ENCODE assay signal across 24 cellular contexts in genomic region chr6:991192-991591, GRCh38.
"Had no signal": no experiment of that assay in that cellular context is flagged by ENCODE, and none has a peak within 500 bp of the region (broad histone marks: within the 10 kb centered on the region; RNA-seq: fewer than 3 reads in every experiment).

No MANE protein-coding gene starts in this region.

- H3K36me3 ChIP-seq: stomach, suprapubic skin, thoracic aorta, thyroid gland, tibial artery, tibial nerve, transverse colon, upper lobe of left lung, upper lobe of right lung, uterus, vagina had no signal

- DNase-seq: stimulated activated CD4-positive, alpha-beta T cell treated with anti-CD3 and anti-CD28 coated beads, Interleukin-2, amount 100 ng/mL, for 48 hours; stimulated activated CD4-positive, alpha-beta T cell treated with anti-CD3 and anti-CD28 coated beads, Interleukin-4, amount 100 ng/mL, for 1 hour; stimulated activated CD4-positive, alpha-beta T cell treated with anti-CD3 and anti-CD28 coated beads, Interleukin-4, amount 100 ng/mL, for 24 hours; stimulated activated CD4-positive, alpha-beta T cell treated with anti-CD3 and anti-CD28 coated beads, Interleukin-4, amount 100 ng/mL, for 4 hours; stimulated activated CD8-positive, alpha-beta memory T cell treated with anti-CD3 and anti-CD28 coated beads, Interleukin-4, amount 100 ng/mL, for 48 hours; stimulated activated naive B cell treated with anti-CD40 and anti-IgM and Interleukin-4, amounts not matched to agents 10 μg/mL and 1 μg/mL and 100 μg/mL, for 72 hours; stimulated activated naive CD4-positive, alpha-beta T cell; stimulated activated naive CD4-positive, alpha-beta T cell treated with Interleukin-2 at 50 U/mL for 16 hours; stimulated activated naive CD8-positive, alpha-beta T cell treated with anti-CD3 and anti-CD28 coated beads, Interleukin-15, amount 100 ng/mL, for 72 hours; stimulated activated naive CD8-positive, alpha-beta T cell treated with anti-CD3 and anti-CD28 coated beads, Interleukin-15, Interleukin-2, amounts not matched to agents 100 U/mL and 50 U/mL, for 24 hours; stomach; substantia nigra; testis; thyroid gland; tibial artery; transverse colon; trophoblast cell; upper lobe of left lung; upper lobe of right lung; uterus had no signal

- H3K9me3 ChIP-seq: suprapubic skin, testis, thoracic aorta, thyroid gland, tibial artery, tibial nerve, upper lobe of left lung, upper lobe of right lung, uterus, vagina had no signal

- H3K4me1 ChIP-seq: stomach, suprapubic skin, testis, thyroid gland, tibial artery, tibial nerve, transverse colon, upper lobe of left lung, upper lobe of right lung, uterus, vagina had no signal

- H3K27ac ChIP-seq: stomach, suprapubic skin, testis, thoracic aorta, thyroid gland, tibial artery, tibial nerve, transverse colon, upper lobe of left lung, upper lobe of right lung, uterus, vagina had no signal

- H3K4me3 ChIP-seq: stomach, suprapubic skin, testis, thoracic aorta, thyroid gland, tibial artery, tibial nerve, transverse colon, upper lobe of left lung, upper lobe of right lung, uterus, vagina had no signal
